ENCODE assay signal across 15 cellular contexts in genomic region chr3:197012021-197012883, GRCh38. TPM values are rescaled to one million over a fixed set of nuclear protein-coding genes. Genes with fewer than 3 reads are reported as not detected.
DNase-seq lines count a peak whose midpoint lies in the region; ATAC-seq, FAIRE-seq and TF ChIP-seq lines count a peak whose summit lies in the region.
"Had no signal": no experiment of that assay in that cellular context is flagged by ENCODE, and none has a peak within 500 bp of the region (broad histone marks: within the 10 kb centered on the region; RNA-seq: fewer than 3 reads in every experiment).

No MANE protein-coding gene starts in this region.

- no peaks in the 10 kb centered on the region for H3K79me1 ChIP-seq in IMR-90 (ENCODE audit: low read depth in 1 of 2, low read length in 2 of 2)
- no peaks in the 10 kb centered on the region for H3K79me1 ChIP-seq in H1 (ENCODE audit: low read depth, low read length)

- no peaks in the 10 kb centered on the region for H3K9me1 ChIP-seq in IMR-90 (ENCODE audit: insufficient read depth, low read length)

- H3K36me3 ChIP-seq in IMR-90 (ENCODE audit: control insufficient read depth, insufficient read depth, low read length) (no peaks in the 10 kb centered on the region), H1 (ENCODE audit: control insufficient read depth in 2 of 4, insufficient read depth in 4 of 4, low read length in 3 of 4) (no peaks in the 10 kb centered on the region)

- no peak overlapping the region for H3K4me2 ChIP-seq in IMR-90 (ENCODE audit: low read depth, low read length)
- no peak overlapping the region for H3K4me2 ChIP-seq in H1 (ENCODE audit: insufficient read depth in 1 of 2, low read depth in 2 of 2, low read length in 2 of 2)
- H3K4me2 ChIP-seq: GM23338 had no signal

- TF ChIP-seq CTCF in IMR-90 (conservative IDR thresholded peaks at IDR 0.05; ENCODE audit: low read depth, low read length) = no peak
- TF ChIP-seq CTCF in H1 (IDR thresholded peaks at IDR 0.05; ENCODE audit: control extremely low read depth in 1 of 3, insufficient read depth in 1 of 3, low read depth in 1 of 3, low read length in 3 of 3) = no peak

- H3K18ac ChIP-seq in IMR-90 (ENCODE audit: low read depth, low read length) = no peak overlapping the region
- no peak overlapping the region for H3K18ac ChIP-seq in H1 (ENCODE audit: extremely low read depth, low read length)

- H3K9ac ChIP-seq in IMR-90 (ENCODE audit: low read depth, low read length) = no peak overlapping the region
- H3K9ac ChIP-seq in H1 (replicated peaks in 1 of 4; ENCODE audit: extremely low read depth in 1 of 4, low read depth in 3 of 4, low read length in 3 of 4) = no peak overlapping the region

- no peak overlapping the region for H3K4me3 ChIP-seq in IMR-90 (ENCODE audit: insufficient read depth, low read depth, low read length)
- H3K4me3 ChIP-seq in H1 (ENCODE audit: extremely low read depth in 1 of 4, insufficient read depth in 2 of 4, low read depth in 3 of 4, low read length in 4 of 4) = no peak overlapping the region
- H3K4me3 ChIP-seq: GM23338 had no signal

- in situ Hi-C loops in IMR-90 (cut with MboI; ENCODE audit: low sequenced_read_pairs) = no loop called here

- no peak overlapping the region for H4K5ac ChIP-seq in IMR-90 (ENCODE audit: low read depth, low read length)
- H4K5ac ChIP-seq in H1 (ENCODE audit: insufficient read length, low read depth, low read length) = no peak overlapping the region

- no peaks in the 10 kb centered on the region for H3K27me3 Mint-ChIP-seq in activated CD4-positive, alpha-beta T cell treated with anti-CD3 and anti-CD28 coated beads, Interleukin-2, amount 10 ng/mL, durations not matched to agents 7 days and 5 days
- peaks cover 5 to 22% of the 10 kb centered on the region in 2 donors for H3K27me3 Mint-ChIP-seq in stimulated activated naive B cell treated with anti-CD40 and anti-IgM and Interleukin-4, amounts not matched to agents 10 μg/mL and 1 μg/mL and 100 μg/mL, for 72 hours
- H3K27me3 Mint-ChIP-seq: CD4-positive, alpha-beta T cell had no signal

- BruUV-seq in IMR-90 (replicated peaks; lab: Mats Ljungman, UMichigan) = no TSS peak

- no peak for DNase-seq in activated CD4-positive, alpha-beta T cell treated with anti-CD3 and anti-CD28 coated beads, Interleukin-2, amount 10 ng/mL, durations not matched to agents 7 days and 5 days
- DNase-seq in activated CD4-positive, alpha-beta T cell treated with anti-CD3 and anti-CD28 coated beads, Interleukin-2, amount 50 U/mL, for 48 hours = no peak
- DNase-seq in IMR-90 (no peak), H1 (ENCODE audit: low read depth in 1 of 2, low spot score in 2 of 2) (no peak), NCI-H774 (lab: John Stamatoyannopoulos, UW) (no peak), H54 (ENCODE audit: insufficient read length, low spot score) (no peak), kidney glomerular epithelial cell (lab: John Stamatoyannopoulos, UW) (no peak)
- no peak for DNase-seq in stimulated activated naive B cell treated with anti-CD40 and anti-IgM and Interleukin-4, amounts not matched to agents 10 μg/mL and 1 μg/mL and 100 μg/mL, for 72 hours
- DNase-seq: Calu3; CD4-positive, alpha-beta T cell; DMS 273 treated with DMSO at 0.1 percent for 48 hours; HCEC 1CT; HFFc6 had no signal

- H3K4me1 Mint-ChIP-seq in activated CD4-positive, alpha-beta T cell treated with anti-CD3 and anti-CD28 coated beads, Interleukin-2, amount 10 ng/mL, durations not matched to agents 7 days and 5 days = no peaks in the 10 kb centered on the region
- H3K4me1 Mint-ChIP-seq in stimulated activated naive B cell treated with anti-CD40 and anti-IgM and Interleukin-4, amounts not matched to agents 10 μg/mL and 1 μg/mL and 100 μg/mL, for 72 hours = peaks cover 5 to 14% of the 10 kb centered on the region in 2 donors
- H3K4me1 Mint-ChIP-seq: GM23338 had no signal

- no peaks in the 10 kb centered on the region for H3K79me2 ChIP-seq in H1 (ENCODE audit: control insufficient read depth in 1 of 2, insufficient read depth in 2 of 2, low read length in 2 of 2)

- no peak overlapping the region for H3K4me3 Mint-ChIP-seq in activated CD4-positive, alpha-beta T cell treated with anti-CD3 and anti-CD28 coated beads, Interleukin-2, amount 10 ng/mL, durations not matched to agents 7 days and 5 days
- H3K4me3 Mint-ChIP-seq in stimulated activated naive B cell treated with anti-CD40 and anti-IgM and Interleukin-4, amounts not matched to agents 10 μg/mL and 1 μg/mL and 100 μg/mL, for 72 hours = no peak overlapping the region
- H3K4me3 Mint-ChIP-seq: CD4-positive, alpha-beta T cell; GM23338; HFFc6 had no signal

- H2BK5ac ChIP-seq in IMR-90 (ENCODE audit: low read depth, low read length, poor library complexity, severe bottlenecking) (no peak overlapping the region), H1 (ENCODE audit: low read depth, low read length) (no peak overlapping the region)

- peak overlapping the region; percentile 13 for H2AK9ac ChIP-seq in IMR-90 (replicated peaks; ENCODE audit: low read depth, low read length, poor library complexity)

- H3K27ac Mint-ChIP-seq in activated CD4-positive, alpha-beta T cell treated with anti-CD3 and anti-CD28 coated beads, Interleukin-2, amount 10 ng/mL, durations not matched to agents 7 days and 5 days = peak overlapping the region; percentile 25
- peak overlapping the region; percentile 47 for H3K27ac Mint-ChIP-seq in stimulated activated naive B cell treated with anti-CD40 and anti-IgM and Interleukin-4, amounts not matched to agents 10 μg/mL and 1 μg/mL and 100 μg/mL, for 72 hours
- H3K27ac Mint-ChIP-seq: CD4-positive, alpha-beta T cell; GM23338; HFFc6 had no signal

- H2BK12ac ChIP-seq in H1 (ENCODE audit: low read depth, low read length) = no peak overlapping the region

- TF ChIP-seq RAD21 in IMR-90 (IDR thresholded peaks at IDR 0.05; ENCODE audit: low read length) = no peak
- TF ChIP-seq RAD21 in H1 (IDR thresholded peaks at IDR 0.05 in 1 of 2, conservative IDR thresholded peaks at IDR 0.05 in 1 of 2; ENCODE audit: low read depth in 2 of 2, low read length in 2 of 2) = no peak

- H3K27me3 ChIP-seq in IMR-90 (ENCODE audit: control insufficient read depth, insufficient read depth, low read length) (peaks cover 15% of the 10 kb centered on the region), H1 (replicated peaks in 1 of 4; ENCODE audit: control insufficient read depth in 3 of 4, extremely low read depth in 1 of 4, insufficient read depth in 3 of 4, low read length in 3 of 4) (no peaks in the 10 kb centered on the region)

- H4K20me1 ChIP-seq in IMR-90 (ENCODE audit: insufficient read depth, low read length) (no peaks in the 10 kb centered on the region), H1 (replicated peaks in 1 of 2; ENCODE audit: control insufficient read depth in 1 of 2, insufficient read depth in 2 of 2, low read length in 2 of 2) (no peaks in the 10 kb centered on the region)

- CTCF ChIA-PET in activated CD4-positive, alpha-beta T cell treated with anti-CD3 and anti-CD28 coated beads, Interleukin-2, amount 10 ng/mL, durations not matched to agents 7 days and 5 days (lab: Charles Lee) = interaction anchor here (1.2 kb wide), 1 partner anchor 18 kb away, joined by 4 read pairs; the partner anchor contains the start of gene MELTF
- CTCF ChIA-PET in IMR-90 (lab: Yijun Ruan, JAX) = no interaction called here
- CTCF ChIA-PET in H1 (lab: Charles Lee; ENCODE audit: partially characterized antibody) = interaction anchor here (0.7 to 19.7 kb wide), 6 partner anchors 9 to 491 kb away, joined by 3 to 245 read pairs (median 4); partner anchors contain the start of gene MELTF

- no peak for ATAC-seq in IMR-90 (ENCODE audit: low read depth)
- no peak for ATAC-seq in stimulated activated naive B cell treated with anti-CD40 and anti-IgM and Interleukin-4, amounts not matched to agents 10 μg/mL and 1 μg/mL and 100 μg/mL, for 72 hours (replicated peaks)
- ATAC-seq: GM23338 had no signal

- TF ChIP-seq POLR2A in IMR-90 (IDR thresholded peaks at IDR 0.05; ENCODE audit: low read depth, low read length) (no peak), H1 (IDR thresholded peaks at IDR 0.05; ENCODE audit: control extremely low read depth in 1 of 2, low read depth in 2 of 2, low read length in 2 of 2) (no peak), H54 (IDR thresholded peaks at IDR 0.05; ENCODE audit: low read depth, low read length) (no peak)

- H3K4me1 ChIP-seq in IMR-90 (ENCODE audit: control insufficient read depth, insufficient read depth, low read length) (no peaks in the 10 kb centered on the region), H1 (replicated peaks in 1 of 4; ENCODE audit: control insufficient read depth in 3 of 4, insufficient read depth in 4 of 4, low read length in 3 of 4) (peaks cover 0 to 3% (median 0%) of the 10 kb centered on the region in 4 experiments; a peak in 1 of 7 replicates)

- no peak overlapping the region for H3K4ac ChIP-seq in IMR-90 (ENCODE audit: low read depth, low read length)
- no peak overlapping the region for H3K4ac ChIP-seq in H1 (replicated peaks; ENCODE audit: insufficient read length, low read depth, low read length)

- intact Hi-C loops in IMR-90 (cut with micrococcal nuclease) = no loop called here

- H3K56ac ChIP-seq in IMR-90 (ENCODE audit: extremely low read depth, insufficient read depth, low read length) (no peak overlapping the region), H1 (replicated peaks; ENCODE audit: insufficient read length, low read depth, low read length) (no peak overlapping the region)

- H3K9me3 ChIP-seq in IMR-90 (ENCODE audit: control insufficient read depth, insufficient read depth, low read length) = peaks cover 2% of the 10 kb centered on the region; the same call in 1 of the 2 replicates
- no peaks in the 10 kb centered on the region for H3K9me3 ChIP-seq in H1 (ENCODE audit: insufficient read depth in 2 of 2, low read depth in 1 of 2, low read length in 1 of 2)

- dilution Hi-C loops in IMR-90 (cut with HindIII; ENCODE audit: low sequenced_read_pairs, unreplicated experiment) = no loop called here

- POLR2A ChIA-PET in activated CD4-positive, alpha-beta T cell treated with anti-CD3 and anti-CD28 coated beads, Interleukin-2, amount 10 ng/mL, durations not matched to agents 7 days and 5 days (lab: Charles Lee) = interaction anchor here (0.6 kb wide), 1 partner anchor 9 kb away, joined by 3 read pairs; no protein-coding TSS in a partner anchor
- POLR2A ChIA-PET in IMR-90 (lab: Charles Lee; ENCODE audit: unreplicated experiment) = no interaction called here
- POLR2A ChIA-PET in H1 (lab: Charles Lee; ENCODE audit: partially characterized antibody) = interaction anchor here (1.9 kb wide), 1 partner anchor 8 kb away, joined by 5 read pairs; no protein-coding TSS in a partner anchor

- no peak overlapping the region for H2BK120ac ChIP-seq in IMR-90 (ENCODE audit: low read depth, low read length)
- H2BK120ac ChIP-seq in H1 (replicated peaks; ENCODE audit: low read depth, low read length) = no peak overlapping the region

- H2BK20ac ChIP-seq in IMR-90 (ENCODE audit: low read depth, low read length) (no peak overlapping the region), H1 (ENCODE audit: low read length) (no peak overlapping the region)

- H3K14ac ChIP-seq in IMR-90 (replicated peaks; ENCODE audit: low read depth, low read length) (no peak overlapping the region), H1 (ENCODE audit: insufficient read length) (no peak overlapping the region)

- no peaks in the 10 kb centered on the region for H3K36me3 Mint-ChIP-seq in activated CD4-positive, alpha-beta T cell treated with anti-CD3 and anti-CD28 coated beads, Interleukin-2, amount 10 ng/mL, durations not matched to agents 7 days and 5 days (ENCODE audit: low read depth)
- peaks cover 29% of the 10 kb centered on the region in 2 donors for H3K36me3 Mint-ChIP-seq in stimulated activated naive B cell treated with anti-CD40 and anti-IgM and Interleukin-4, amounts not matched to agents 10 μg/mL and 1 μg/mL and 100 μg/mL, for 72 hours

- H3K9me3 Mint-ChIP-seq in activated CD4-positive, alpha-beta T cell treated with anti-CD3 and anti-CD28 coated beads, Interleukin-2, amount 10 ng/mL, durations not matched to agents 7 days and 5 days = no peaks in the 10 kb centered on the region
- H3K9me3 Mint-ChIP-seq in stimulated activated naive B cell treated with anti-CD40 and anti-IgM and Interleukin-4, amounts not matched to agents 10 μg/mL and 1 μg/mL and 100 μg/mL, for 72 hours = no peaks in the 10 kb centered on the region
- H3K9me3 Mint-ChIP-seq: CD4-positive, alpha-beta T cell; GM23338; HFFc6 had no signal

- no peak overlapping the region for H4K91ac ChIP-seq in IMR-90 (ENCODE audit: insufficient read depth, low read depth, low read length)
- peak overlapping the region; percentile 40 for H4K91ac ChIP-seq in H1 (replicated peaks; ENCODE audit: insufficient read length, low read length)

- 76% methylated on average over 22 of the region's 31 CpGs; no CpG with 5 or more reads in 1 of the 2 experiments for WGBS in IMR-90 (ENCODE audit: extremely low coverage in 2 of 2, insufficient read length in 1 of 2), 2 experiments
- 86% methylated on average over 29 of the region's 31 CpGs; no CpG with 5 or more reads in 1 of the 2 experiments for WGBS in H1 (ENCODE audit: extremely low coverage in 1 of 2, insufficient coverage in 1 of 2, insufficient read length in 1 of 2, insufficient replicate concordance in 2 of 2, low coverage in 1 of 2, low lambda C conversion rate in 2 of 2, missing lambda C conversion rate in 1 of 2), 2 experiments

- H4K8ac ChIP-seq in IMR-90 (ENCODE audit: low read depth in 2 of 2, low read length in 2 of 2) = no peak overlapping the region
- H4K8ac ChIP-seq in H1 (ENCODE audit: extremely low read depth, insufficient read depth, low read length) = no peak overlapping the region

- H2BK15ac ChIP-seq in IMR-90 (ENCODE audit: low read depth, low read length) (no peak overlapping the region), H1 (ENCODE audit: low read length) (no peak overlapping the region)

- FAIRE-seq in H1 (lab: Jason Lieb, UNC) = no peak
- no peak for FAIRE-seq in H54 (lab: Jason Lieb, UNC)

- peak overlapping the region; percentile 63 for H2AFZ ChIP-seq in IMR-90 (replicated peaks; ENCODE audit: low read length, poor library complexity)
- no peak overlapping the region for H2AFZ ChIP-seq in H1 (ENCODE audit: low read length)
- H2AFZ ChIP-seq: GM23338 had no signal

- H2AK5ac ChIP-seq in IMR-90 (ENCODE audit: low read depth, low read length) = no peak overlapping the region
- H2AK5ac ChIP-seq in H1 (ENCODE audit: low read depth, low read length) = no peak overlapping the region

- TF ChIP-seq EP300 in H1 (IDR thresholded peaks at IDR 0.05; ENCODE audit: borderline replicate concordance in 1 of 2, low read depth in 2 of 2, low read length in 2 of 2) = no peak

- no peak overlapping the region for H3K27ac ChIP-seq in IMR-90 (ENCODE audit: insufficient read depth, low read length)
- H3K27ac ChIP-seq in H1 (ENCODE audit: low read depth, low read length) = no peak overlapping the region
- H3K27ac ChIP-seq: 22Rv1 had no signal

- H3K23ac ChIP-seq in IMR-90 (ENCODE audit: low read depth, low read length) (no peak overlapping the region), H1 (ENCODE audit: insufficient read length) (no peak overlapping the region)

- H3K23me2 ChIP-seq in H1 (ENCODE audit: low read depth, low read length) = no peaks in the 10 kb centered on the region

RNA-seq across cellular contexts. Expression of gene MELTF, which starts 17.4 kb away (rescaled TPM):
- total RNA-seq in activated CD4-positive, alpha-beta T cell treated with anti-CD3 and anti-CD28 coated beads, Interleukin-2, amount 10 ng/mL, durations not matched to agents 7 days and 5 days = 1 to 10 TPM; 4.8 to 6.4 TPM
- 0.18 and 0.28 TPM in 2 replicates for total RNA-seq in IMR-90 (2012; rRNA removed)
- polyA plus RNA-seq in IMR-90 (2012; rRNA removed) (0.43 and 0.50 TPM in 2 replicates), H1 (2011; rRNA removed) (1.7 and 2.7 TPM in 2 replicates)
- polyA plus RNA-seq in IMR-90 (2012; cell fraction: cytosol; rRNA removed) = 0.28 and 0.85 TPM in 2 replicates
- polyA plus RNA-seq in IMR-90 (2012; cell fraction: nucleus; rRNA removed; ENCODE audit: low replicate concordance) = 1.4 and 1.7 TPM in 2 replicates
- 3.5 and 3.7 TPM in 2 replicates for total RNA-seq in H1 (2021; fragmentation: NEBNext Ultra II Directional; extraction: Animal tissue kit (Norgen Biotek cat#: 25700))
- 2.2 TPM for polyA plus RNA-seq in H1 (2011; cell fraction: cytosol; rRNA removed)
- 9.6 TPM for polyA plus RNA-seq in H1 (2011; cell fraction: nucleus; rRNA removed)
- polyA plus RNA-seq in H1 (2012, experiment 1 of 2) = 2.1 to 3.7 TPM (median 3.4 TPM) in 4 replicates
- polyA plus RNA-seq in H1 (2012, experiment 2 of 2) = 1.1 TPM
- 2.9 TPM for polyA plus RNA-seq in H1 (2013, experiment 1 of 2)
- polyA plus RNA-seq in H1 (2013, experiment 2 of 2) = 2.9 TPM
- 1.9 and 2.0 TPM in 2 replicates for polyA minus RNA-seq in H1 (2011; rRNA and poly(A)+ RNA removed)
- 1.5 TPM for polyA minus RNA-seq in H1 (2011; cell fraction: cytosol; rRNA and poly(A)+ RNA removed)
- polyA minus RNA-seq in H1 (2011; cell fraction: nucleus; rRNA and poly(A)+ RNA removed) = 7.0 TPM

RNA-seq across cellular contexts. Expression of gene PIGZ, which starts 43.6 kb away (rescaled TPM):
- total RNA-seq in activated CD4-positive, alpha-beta T cell treated with anti-CD3 and anti-CD28 coated beads, Interleukin-2, amount 10 ng/mL, durations not matched to agents 7 days and 5 days = 1 to 10 TPM; 2.6 to 2.7 TPM
- under 0.01 and 0.18 TPM in 2 replicates for total RNA-seq in IMR-90 (2012; rRNA removed)
- polyA plus RNA-seq in IMR-90 (2012; rRNA removed) (0.73 and 0.86 TPM in 2 replicates), H1 (2011; rRNA removed) (0.32 and 0.57 TPM in 2 replicates)
- 0.34 and 1.1 TPM in 2 replicates for polyA plus RNA-seq in IMR-90 (2012; cell fraction: cytosol; rRNA removed)
- 2.6 and 3.5 TPM in 2 replicates for polyA plus RNA-seq in IMR-90 (2012; cell fraction: nucleus; rRNA removed; ENCODE audit: low replicate concordance)
- total RNA-seq in H1 (2021; fragmentation: NEBNext Ultra II Directional; extraction: Animal tissue kit (Norgen Biotek cat#: 25700)) = not detected in 2 replicates
- polyA plus RNA-seq in H1 (2011; cell fraction: cytosol; rRNA removed) = 0.30 TPM
- polyA plus RNA-seq in H1 (2011; cell fraction: nucleus; rRNA removed) = 0.83 TPM
- polyA plus RNA-seq in H1 (2012, experiment 1 of 2) = 0.51 to 0.74 TPM (median 0.63 TPM) in 4 replicates
- 0.26 TPM for polyA plus RNA-seq in H1 (2012, experiment 2 of 2)
- 0.22 TPM for polyA plus RNA-seq in H1 (2013, experiment 1 of 2)
- 0.15 TPM for polyA plus RNA-seq in H1 (2013, experiment 2 of 2)
- polyA minus RNA-seq in H1 (2011; rRNA and poly(A)+ RNA removed) = 0.10 and 1.1 TPM in 2 replicates
- 0.37 TPM for polyA minus RNA-seq in H1 (2011; cell fraction: cytosol; rRNA and poly(A)+ RNA removed)
- not detected for polyA minus RNA-seq in H1 (2011; cell fraction: nucleus; rRNA and poly(A)+ RNA removed)
- total RNA-seq: GM23338 had no signal
